In the genomic region with DNA sequence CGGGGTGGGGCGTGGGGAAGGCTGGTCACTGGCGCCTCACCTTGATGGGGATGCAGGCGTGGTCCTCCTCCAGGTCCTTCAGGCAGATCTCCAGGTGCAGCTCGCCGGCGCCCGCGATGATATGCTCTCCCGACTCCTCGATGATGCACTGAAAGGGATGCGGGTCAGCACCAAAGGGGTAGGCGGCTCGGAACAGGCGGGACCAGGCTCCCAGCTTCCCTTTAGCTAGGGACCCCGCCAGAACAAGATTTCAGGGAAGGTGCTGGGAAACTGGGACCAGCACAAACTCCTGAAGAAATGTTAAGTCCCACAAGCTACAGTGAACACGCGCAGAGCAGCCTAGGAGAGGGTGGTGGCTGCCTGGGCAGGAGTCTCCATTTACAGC, we compare ENCODE assay signal across 23 cellular contexts. TPM values are rescaled to one million over a fixed set of nuclear protein-coding genes. Genes with fewer than 3 reads are reported as not detected.
DNase-seq lines count a peak whose midpoint lies in the region; ATAC-seq, FAIRE-seq and TF ChIP-seq lines count a peak whose summit lies in the region.
"Had no signal": no experiment of that assay in that cellular context is flagged by ENCODE, and none has a peak within 500 bp of the region (broad histone marks: within the 10 kb centered on the region; RNA-seq: fewer than 3 reads in every experiment).

No MANE protein-coding gene starts in this region.

- H3K27me3 ChIP-seq in Loucy (ENCODE audit: insufficient read depth, low read length, poor library complexity, severe bottlenecking): no peaks in the 10 kb centered on the region
- H3K27me3 ChIP-seq in K562 (ENCODE audit: control insufficient read depth in 2 of 2, insufficient read depth in 2 of 2, low read length in 2 of 2): no peaks in the 10 kb centered on the region
- no peaks in the 10 kb centered on the region for H3K27me3 ChIP-seq in pancreas
- no peaks in the 10 kb centered on the region for H3K27me3 ChIP-seq in esophagus muscularis mucosa
- H3K27me3 ChIP-seq: heart left ventricle, tibial artery had no signal

- peaks cover 91% of the 10 kb centered on the region for H3K36me3 ChIP-seq in Loucy (ENCODE audit: insufficient read depth, low read length)
- H3K36me3 ChIP-seq in K562 (ENCODE audit: control insufficient read depth, insufficient read depth, low read length): peaks cover 93% of the 10 kb centered on the region
- peaks cover 41 to 92% (median 88%) of the 10 kb centered on the region in 3 donors for H3K36me3 ChIP-seq in pancreas
- peaks cover 83 to 94% (median 93%) of the 10 kb centered on the region in 4 donors for H3K36me3 ChIP-seq in esophagus muscularis mucosa

- intact Hi-C loops in K562 (cut with micrococcal nuclease): no loop called here
- intact Hi-C loops in pancreas (cut with DNase I): no loop called here
- intact Hi-C loops in esophagus muscularis mucosa (cut with DNase I): loop anchor here (10.0 kb wide), 1 partner anchor 214 kb away; the partner anchor contains the start of genes APBA3 and MRPL54

- TF ChIP-seq POLR2A in K562 (conservative IDR thresholded peaks at IDR 0.05) (peak; percentile 47), esophagus muscularis mucosa (IDR thresholded peaks at IDR 0.05; ENCODE audit: low read depth) (no peak)

- peak overlapping the region; percentile 16 for H3K4me2 ChIP-seq in Loucy (ENCODE audit: low read depth, low read length, poor library complexity, severe bottlenecking)
- H3K4me2 ChIP-seq in K562 (ENCODE audit: insufficient read depth, low read length): no peak overlapping the region

- peaks cover 35% of the 10 kb centered on the region for H3K9me1 ChIP-seq in K562 (ENCODE audit: control insufficient read depth, insufficient read depth, low read length)

- H3K27ac ChIP-seq in K562 (ENCODE audit: extremely low read depth, low read depth, low read length): no peak overlapping the region
- no peak overlapping the region for H3K27ac ChIP-seq in pancreas
- no peak overlapping the region for H3K27ac ChIP-seq in esophagus muscularis mucosa (replicated peaks in 1 of 4)
- H3K27ac ChIP-seq: heart left ventricle, psoas muscle, SK-N-MC, tibial artery had no signal

- H2AFZ ChIP-seq in Loucy (ENCODE audit: low read length) (no peak overlapping the region), K562 (ENCODE audit: low read depth, low read length) (no peak overlapping the region)

- in situ Hi-C loops in K562 (cut with MboI): no loop called here

- TF ChIP-seq RAD21 in K562 (CRISPR knock-in tag; conservative IDR thresholded peaks at IDR 0.05 in 1 of 2, IDR thresholded peaks at IDR 0.05 in 1 of 2): no peak

- no peaks in the 10 kb centered on the region for H3K9me3 ChIP-seq in Loucy (ENCODE audit: insufficient read depth, low read depth, low read length)
- H3K9me3 ChIP-seq in K562 (replicated peaks; ENCODE audit: control insufficient read depth, insufficient read depth, low read depth, low read length): no peaks in the 10 kb centered on the region
- H3K9me3 ChIP-seq in pancreas: no peaks in the 10 kb centered on the region
- H3K9me3 ChIP-seq in esophagus muscularis mucosa: no peaks in the 10 kb centered on the region
- H3K9me3 ChIP-seq: heart left ventricle, psoas muscle, tibial artery had no signal

- no TSS peak for BruUV-seq in K562 (replicated peaks; lab: Mats Ljungman, UMichigan)

- H3K4me3 ChIP-seq in Loucy (ENCODE audit: low read length, poor library complexity, severe bottlenecking) (no peak overlapping the region), K562 (no peak overlapping the region), pancreas (no peak overlapping the region), esophagus muscularis mucosa (no peak overlapping the region)
- H3K4me3 ChIP-seq: heart left ventricle, psoas muscle, SK-N-MC, tibial artery had no signal

- peak; percentile 37 for DNase-seq in DMS53 (lab: John Stamatoyannopoulos, UW)
- DNase-seq in DMS53 treated with DMSO at 0.1 percent for 48 hours (lab: John Stamatoyannopoulos, UW; ENCODE audit: unreplicated experiment): no peak
- DNase-seq in K562 (ENCODE audit: extremely low read depth in 1 of 4, low spot score in 3 of 4): peak in 2 of 4 experiments; percentile 10 to 14
- DNase-seq in pancreas: peak in 4 of 6 donors; percentile 21 to 82 (median 44)
- DNase-seq in esophagus muscularis mucosa (ENCODE audit: extremely low spot score): no peak
- no peak for DNase-seq in occipital lobe (lab: John Stamatoyannopoulos, UW)
- no peak for DNase-seq in T1000 (lab: John Stamatoyannopoulos, UW)
- DNase-seq: amniotic stem cell, COR-L47, KG1, kidney, NCI-H146, NCI-H446, psoas muscle, tibial artery had no signal

- TF ChIP-seq EP300 in K562 (IDR thresholded peaks at IDR 0.05; ENCODE audit: low read length) (no peak), esophagus muscularis mucosa (IDR thresholded peaks at IDR 0.05) (no peak)

- no peaks in the 10 kb centered on the region for H3K9me2 ChIP-seq in Loucy (replicated peaks; ENCODE audit: low read depth, low read length)

- no peaks in the 10 kb centered on the region for H3F3A ChIP-seq in Loucy (ENCODE audit: low read depth)

- WGBS in K562 (ENCODE audit: insufficient coverage, low coverage, missing lambda C conversion rate): 100% methylated on average over 6 of the region's 18 CpGs
- 92 to 94% methylated on average over 18 of the region's 18 CpGs for WGBS in pancreas, 2 donors
- 91% methylated on average over 11 of the region's 18 CpGs for WGBS in esophagus muscularis mucosa

- peaks cover 93% of the 10 kb centered on the region for H4K20me1 ChIP-seq in Loucy (ENCODE audit: insufficient read depth, low read length, poor library complexity, severe bottlenecking)
- peaks cover 83% of the 10 kb centered on the region for H4K20me1 ChIP-seq in K562 (replicated peaks; ENCODE audit: control insufficient read depth, insufficient read depth, low read length)

- FAIRE-seq in K562 (lab: Jason Lieb, UNC): no peak
- no peak for FAIRE-seq in pancreas (lab: Jason Lieb, UNC)
- FAIRE-seq: A204.1, colon, H54, kidney had no signal

- H3K4me1 ChIP-seq in Loucy (ENCODE audit: insufficient read depth, low read length, poor library complexity, severe bottlenecking) (peaks cover 27% of the 10 kb centered on the region), K562 (replicated peaks in 1 of 2; ENCODE audit: control insufficient read depth in 2 of 2, insufficient read depth in 2 of 2, low read length in 2 of 2) (peaks cover 13 to 73% of the 10 kb centered on the region in 2 experiments; a peak in 4 of 5 replicates), pancreas (peaks cover 7 to 17% (median 8%) of the 10 kb centered on the region in 3 donors), esophagus muscularis mucosa (peaks cover 22 to 55% (median 40%) of the 10 kb centered on the region in 4 donors)

- H3K9ac ChIP-seq in Loucy (ENCODE audit: low read depth, low read length, poor library complexity, severe bottlenecking): no peak overlapping the region
- peak overlapping the region in 1 of 2 experiments; percentile 57; a peak in 1 of 4 replicates for H3K9ac ChIP-seq in K562 (ENCODE audit: insufficient read depth in 1 of 2, low read depth in 2 of 2, low read length in 2 of 2)

- TF ChIP-seq CTCF in Loucy (conservative IDR thresholded peaks at IDR 0.05; ENCODE audit: low read length): no peak
- no peak for TF ChIP-seq CTCF in K562 (IDR thresholded peaks at IDR 0.05 in 2 of 3, conservative IDR thresholded peaks at IDR 0.05 in 1 of 3; ENCODE audit: insufficient read depth in 2 of 3, low read depth in 1 of 3, low read length in 3 of 3)
- no peak for TF ChIP-seq CTCF in pancreas (IDR thresholded peaks at IDR 0.05)
- TF ChIP-seq CTCF in esophagus muscularis mucosa (IDR thresholded peaks at IDR 0.05): no peak

- CTCF ChIA-PET in K562 (lab: Yijun Ruan, JAX; ENCODE audit: low intra/inter-chr PET ratio): no interaction called here

- ATAC-seq in K562 (no peak), pancreas (no peak)
- ATAC-seq: esophagus mucosa, heart left ventricle, psoas muscle had no signal

- H3K79me2 ChIP-seq in Loucy (ENCODE audit: insufficient read depth, low read length): peaks cover 79% of the 10 kb centered on the region
- peaks cover 71% of the 10 kb centered on the region for H3K79me2 ChIP-seq in K562 (ENCODE audit: control insufficient read depth, insufficient read depth, low read length)

- POLR2A ChIA-PET in K562 (lab: Yijun Ruan, JAX): interaction anchor here (0.7 to 9.7 kb wide), 5 partner anchors 8 to 536 kb away, joined by 3 to 215 read pairs (median 4); partner anchors contain the start of gene DAPK3

RNA-seq across cellular contexts. Expression of gene EEF2, which starts 6.0 kb away (rescaled TPM):
- total RNA-seq in K562 (2011; cell fraction: chromatin; rRNA removed; ENCODE audit: low replicate concordance): 411 and 869 TPM in 2 replicates
- total RNA-seq in K562 (2011; cell fraction: nucleolus; rRNA removed): 851 and 883 TPM in 2 replicates
- 585 and 614 TPM in 2 replicates for total RNA-seq in K562 (2011; cell fraction: nucleoplasm; rRNA removed)
- 1,752 and 1,953 TPM in 2 replicates for total RNA-seq in K562 (2014; rRNA removed)
- total RNA-seq in K562 (2014; rRNA removed; fragmentation: Illumina TruSeq; extraction: Trizol): 1,453 and 1,647 TPM in 2 replicates
- 1,387 and 1,494 TPM in 2 replicates for total RNA-seq in K562 (2015; rRNA removed; fragmentation: Illumina TruSeq; extraction: Trizol)
- 2,825 and 3,003 TPM in 2 replicates for total RNA-seq in K562 (2021)
- 1,026 and 1,305 TPM in 2 replicates for polyA plus RNA-seq in K562 (2011; rRNA removed)
- polyA plus RNA-seq in K562 (2011; cell fraction: cytosol; rRNA removed): 1,502 and 1,797 TPM in 2 replicates
- 696 and 770 TPM in 2 replicates for polyA plus RNA-seq in K562 (2011; cell fraction: nucleus; rRNA removed)
- polyA plus RNA-seq in K562 (2012): 3,305 and 4,013 TPM in 2 replicates
- polyA plus RNA-seq in K562 (2014; fragmentation: Illumina TruSeq; extraction: Trizol): 1,501 and 2,376 TPM in 2 replicates
- 100 to 1,000 TPM; 372 to 422 TPM for polyA plus RNA-seq in K562 (2014; fragmentation: Nextera tagmentation; extraction: Ambion mirVana)
- polyA plus RNA-seq in K562 (2014; rRNA removed): 1,067 and 1,158 TPM in 2 replicates
- 1,191 and 1,209 TPM in 2 replicates for polyA minus RNA-seq in K562 (2011; rRNA and poly(A)+ RNA removed)
- 1,563 and 2,307 TPM in 2 replicates for polyA minus RNA-seq in K562 (2011; cell fraction: cytosol; rRNA and poly(A)+ RNA removed)
- 434 and 599 TPM in 2 replicates for polyA minus RNA-seq in K562 (2011; cell fraction: nucleus; rRNA and poly(A)+ RNA removed)
- total RNA-seq in pancreas: 1,000 to 10,000 TPM; 2,199 to 4,238 (median 2,879) TPM
- 1,000 to 10,000 TPM in 1 of 2 donors, 100 to 1,000 TPM in 1; 545 to 1,088 TPM for polyA plus RNA-seq in pancreas
- total RNA-seq in esophagus muscularis mucosa: 1,000 to 10,000 TPM; 2,280 to 3,286 (median 2,635) TPM
- 2,019 TPM for total RNA-seq in occipital lobe

RNA-seq across cellular contexts. Expression of gene DAPK3, which starts 8.4 kb away (rescaled TPM):
- total RNA-seq in K562 (2011; cell fraction: chromatin; rRNA removed; ENCODE audit: low replicate concordance): 39.7 and 130 TPM in 2 replicates
- 64.5 and 77.9 TPM in 2 replicates for total RNA-seq in K562 (2011; cell fraction: nucleolus; rRNA removed)
- total RNA-seq in K562 (2011; cell fraction: nucleoplasm; rRNA removed): 43.5 and 49.6 TPM in 2 replicates
- total RNA-seq in K562 (2014; rRNA removed) (60.1 and 62.7 TPM in 2 replicates), K562 (2014; rRNA removed; fragmentation: Illumina TruSeq; extraction: Trizol) (4.4 and 9.2 TPM in 2 replicates), K562 (2015; rRNA removed; fragmentation: Illumina TruSeq; extraction: Trizol) (25.0 and 26.2 TPM in 2 replicates), K562 (2021) (39.2 and 54.1 TPM in 2 replicates), pancreas (10 to 100 TPM; 20.6 to 40.1 (median 27.4) TPM), esophagus muscularis mucosa (100 to 1,000 TPM; 140 to 226 (median 212) TPM), occipital lobe (51.3 TPM)
- polyA plus RNA-seq in K562 (2011; rRNA removed) (24.0 and 29.4 TPM in 2 replicates), K562 (2014; fragmentation: Illumina TruSeq; extraction: Trizol) (29.4 and 45.3 TPM in 2 replicates), K562 (2014; fragmentation: Nextera tagmentation; extraction: Ambion mirVana) (under 1 TPM; 0.14 to 0.21 TPM), K562 (2014; rRNA removed) (59.6 and 63.4 TPM in 2 replicates), pancreas (10 to 100 TPM; 50.6 to 61.4 TPM)
- 31.0 and 40.6 TPM in 2 replicates for polyA plus RNA-seq in K562 (2011; cell fraction: cytosol; rRNA removed)
- 67.8 and 75.4 TPM in 2 replicates for polyA plus RNA-seq in K562 (2011; cell fraction: nucleus; rRNA removed)
- 39.9 and 60.2 TPM in 2 replicates for polyA plus RNA-seq in K562 (2012)
- 10.9 and 17.4 TPM in 2 replicates for polyA minus RNA-seq in K562 (2011; rRNA and poly(A)+ RNA removed)
- 21.4 and 25.5 TPM in 2 replicates for polyA minus RNA-seq in K562 (2011; cell fraction: cytosol; rRNA and poly(A)+ RNA removed)
- polyA minus RNA-seq in K562 (2011; cell fraction: nucleus; rRNA and poly(A)+ RNA removed): 18.0 and 24.4 TPM in 2 replicates

RNA-seq across cellular contexts. Expression of gene PIAS4, which starts 28.3 kb away (rescaled TPM):
- total RNA-seq in K562 (2011; cell fraction: chromatin; rRNA removed; ENCODE audit: low replicate concordance): 19.4 and 56.5 TPM in 2 replicates
- 36.9 and 39.3 TPM in 2 replicates for total RNA-seq in K562 (2011; cell fraction: nucleolus; rRNA removed)
- 20.4 and 20.9 TPM in 2 replicates for total RNA-seq in K562 (2011; cell fraction: nucleoplasm; rRNA removed)
- 21.9 and 26.4 TPM in 2 replicates for total RNA-seq in K562 (2014; rRNA removed)
- total RNA-seq in K562 (2014; rRNA removed; fragmentation: Illumina TruSeq; extraction: Trizol): 5.3 and 7.3 TPM in 2 replicates
- total RNA-seq in K562 (2015; rRNA removed; fragmentation: Illumina TruSeq; extraction: Trizol): 14.3 and 14.4 TPM in 2 replicates
- 24.9 and 34.9 TPM in 2 replicates for total RNA-seq in K562 (2021)
- polyA plus RNA-seq in K562 (2011; rRNA removed): 6.7 and 7.1 TPM in 2 replicates
- polyA plus RNA-seq in K562 (2011; cell fraction: cytosol; rRNA removed): 7.4 and 15.5 TPM in 2 replicates
- polyA plus RNA-seq in K562 (2011; cell fraction: nucleus; rRNA removed): 11.2 and 22.2 TPM in 2 replicates
- polyA plus RNA-seq in K562 (2012): 23.1 and 44.7 TPM in 2 replicates
- 14.5 and 23.3 TPM in 2 replicates for polyA plus RNA-seq in K562 (2014; fragmentation: Illumina TruSeq; extraction: Trizol)
- under 1 TPM; 0.27 TPM for polyA plus RNA-seq in K562 (2014; fragmentation: Nextera tagmentation; extraction: Ambion mirVana)
- 14.8 and 19.9 TPM in 2 replicates for polyA plus RNA-seq in K562 (2014; rRNA removed)
- 4.6 and 5.3 TPM in 2 replicates for polyA minus RNA-seq in K562 (2011; rRNA and poly(A)+ RNA removed)
- polyA minus RNA-seq in K562 (2011; cell fraction: cytosol; rRNA and poly(A)+ RNA removed): 14.9 and 18.8 TPM in 2 replicates
- polyA minus RNA-seq in K562 (2011; cell fraction: nucleus; rRNA and poly(A)+ RNA removed): 21.3 and 22.4 TPM in 2 replicates
- total RNA-seq in pancreas: 10 to 100 TPM; 13.4 to 25.3 (median 16.1) TPM
- polyA plus RNA-seq in pancreas: 10 to 100 TPM; 12.8 to 14.8 TPM
- 10 to 100 TPM; 16.6 to 34.1 (median 24.8) TPM for total RNA-seq in esophagus muscularis mucosa
- 22.5 TPM for total RNA-seq in occipital lobe

RNA-seq across cellular contexts. Expression of gene NMRK2, which starts 46.4 kb away (rescaled TPM):
- total RNA-seq in K562 (2011; cell fraction: chromatin; rRNA removed; ENCODE audit: low replicate concordance): not detected in 2 replicates
- not detected in 2 replicates for total RNA-seq in K562 (2011; cell fraction: nucleolus; rRNA removed)
- not detected in 2 replicates for total RNA-seq in K562 (2011; cell fraction: nucleoplasm; rRNA removed)
- total RNA-seq in K562 (2014; rRNA removed): not detected in 2 replicates
- not detected in 2 replicates for total RNA-seq in K562 (2014; rRNA removed; fragmentation: Illumina TruSeq; extraction: Trizol)
- not detected in 2 replicates for total RNA-seq in K562 (2015; rRNA removed; fragmentation: Illumina TruSeq; extraction: Trizol)
- total RNA-seq in K562 (2021): not detected in 2 replicates
- not detected in 2 replicates for polyA plus RNA-seq in K562 (2011; rRNA removed)
- not detected in 2 replicates for polyA plus RNA-seq in K562 (2011; cell fraction: cytosol; rRNA removed)
- polyA plus RNA-seq in K562 (2011; cell fraction: nucleus; rRNA removed): not detected in 2 replicates
- not detected in 2 replicates for polyA plus RNA-seq in K562 (2012)
- polyA plus RNA-seq in K562 (2014; fragmentation: Illumina TruSeq; extraction: Trizol): not detected in 2 replicates
- polyA plus RNA-seq in K562 (2014; fragmentation: Nextera tagmentation; extraction: Ambion mirVana): not detected
- polyA plus RNA-seq in K562 (2014; rRNA removed): not detected in 2 replicates
- not detected in 2 replicates for polyA minus RNA-seq in K562 (2011; rRNA and poly(A)+ RNA removed)
- not detected in 2 replicates for polyA minus RNA-seq in K562 (2011; cell fraction: cytosol; rRNA and poly(A)+ RNA removed)
- not detected in 2 replicates for polyA minus RNA-seq in K562 (2011; cell fraction: nucleus; rRNA and poly(A)+ RNA removed)
- total RNA-seq in pancreas: under 1 TPM in 1 of 6 donors, not detected in 5; 0.55 TPM
- polyA plus RNA-seq in pancreas: under 1 TPM; 0.23 to 0.33 TPM
- total RNA-seq in esophagus muscularis mucosa: 1 to 10 TPM in 1 of 4 donors, under 1 TPM in 2, not detected in 1; 0.39 to 2.1 (median 0.69) TPM
- not detected for total RNA-seq in occipital lobe
- total RNA-seq: esophagus mucosa, mucosa of gallbladder had no signal

Comparison
In these comparisons a context has a peak if more than half of its experiments do, and no peak if none do; other contexts are left out.
1. DNase-seq: peak in DMS53 (single experiment) and pancreas (4 of 6); none in DMS53 treated with DMSO at 0.1 percent for 48 hours (single experiment), esophagus muscularis mucosa (single experiment), occipital lobe (single experiment) and T1000 (single experiment).